In the genomic region with DNA sequence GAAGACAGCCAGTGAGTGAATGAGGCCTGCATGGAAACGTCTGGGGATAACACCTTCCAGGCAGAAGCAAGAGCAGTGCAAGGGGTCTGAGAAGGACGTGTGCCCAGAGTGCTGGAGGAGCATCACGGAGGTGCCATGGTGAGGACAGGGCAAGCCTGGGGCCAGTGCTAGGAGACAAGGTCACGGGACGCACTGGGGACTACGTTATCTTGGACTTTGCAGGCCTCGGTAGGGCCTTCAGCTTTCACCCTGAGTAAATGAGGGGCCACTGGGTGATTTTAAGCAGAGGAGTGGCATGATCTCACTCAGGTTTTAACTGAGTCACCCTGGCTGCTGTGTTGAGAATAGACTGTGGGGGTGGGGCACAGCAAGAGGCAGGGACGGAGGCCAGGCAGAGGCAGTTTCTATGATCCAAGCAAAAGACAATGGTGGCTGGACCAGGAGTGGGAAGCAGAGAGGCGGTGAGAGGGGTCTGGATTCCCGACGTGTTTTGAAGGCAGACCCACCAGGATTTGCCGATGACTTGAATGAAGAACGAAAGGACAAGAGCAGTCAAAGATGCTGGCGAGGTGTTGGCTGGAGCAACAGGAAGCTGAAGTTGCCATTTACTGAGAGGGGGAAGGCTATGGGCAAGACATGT, we compare ENCODE assay signal across 2 cellular contexts.
TF ChIP-seq lines count a peak whose summit lies in the region.

No MANE protein-coding gene starts in this region.

TF ChIP-seq in SK-N-SH, 30 proteins besides CTCF, POLR2A, EP300 and RAD21 (continued from another document):
- TF ChIP-seq, protein P1, sequence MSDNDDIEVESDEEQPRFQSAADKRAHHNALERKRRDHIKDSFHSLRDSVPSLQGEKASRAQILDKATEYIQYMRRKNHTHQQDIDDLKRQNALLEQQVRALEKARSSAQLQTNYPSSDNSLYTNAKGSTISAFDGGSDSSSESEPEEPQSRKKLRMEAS (IDR thresholded peaks at IDR 0.05; ENCODE audit: low read depth): no peak
- TF ChIP-seq YY1 (IDR thresholded peaks at IDR 0.05; ENCODE audit: low read depth): no peak
- TF ChIP-seq NRF1 (IDR thresholded peaks at IDR 0.05; ENCODE audit: low read depth, low read length): no peak
- no peak for TF ChIP-seq FOXJ3 (CRISPR knock-in tag; IDR thresholded peaks at IDR 0.05)
- no peak for TF ChIP-seq SIN3A (IDR thresholded peaks at IDR 0.05; ENCODE audit: borderline replicate concordance, low read depth, low read length)
- TF ChIP-seq RXRA (IDR thresholded peaks at IDR 0.05; ENCODE audit: borderline replicate concordance, low read depth): no peak
- no peak for TF ChIP-seq TCF12 (IDR thresholded peaks at IDR 0.05)
- TF ChIP-seq GABPA (IDR thresholded peaks at IDR 0.05; ENCODE audit: low read depth): no peak
- TF ChIP-seq MXI1 (IDR thresholded peaks at IDR 0.05; ENCODE audit: low read depth, low read length): no peak
- TF ChIP-seq, protein P2, sequence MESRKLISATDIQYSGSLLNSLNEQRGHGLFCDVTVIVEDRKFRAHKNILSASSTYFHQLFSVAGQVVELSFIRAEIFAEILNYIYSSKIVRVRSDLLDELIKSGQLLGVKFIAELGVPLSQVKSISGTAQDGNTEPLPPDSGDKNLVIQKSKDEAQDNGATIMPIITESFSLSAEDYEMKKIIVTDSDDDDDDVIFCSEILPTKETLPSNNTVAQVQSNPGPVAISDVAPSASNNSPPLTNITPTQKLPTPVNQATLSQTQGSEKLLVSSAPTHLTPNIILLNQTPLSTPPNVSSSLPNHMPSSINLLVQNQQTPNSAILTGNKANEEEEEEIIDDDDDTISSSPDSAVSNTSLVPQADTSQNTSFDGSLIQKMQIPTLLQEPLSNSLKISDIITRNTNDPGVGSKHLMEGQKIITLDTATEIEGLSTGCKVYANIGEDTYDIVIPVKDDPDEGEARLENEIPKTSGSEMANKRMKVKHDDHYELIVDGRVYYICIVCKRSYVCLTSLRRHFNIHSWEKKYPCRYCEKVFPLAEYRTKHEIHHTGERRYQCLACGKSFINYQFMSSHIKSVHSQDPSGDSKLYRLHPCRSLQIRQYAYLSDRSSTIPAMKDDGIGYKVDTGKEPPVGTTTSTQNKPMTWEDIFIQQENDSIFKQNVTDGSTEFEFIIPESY (IDR thresholded peaks at IDR 0.05; ENCODE audit: borderline replicate concordance, low read depth): no peak
- no peak for TF ChIP-seq NFIC (IDR thresholded peaks at IDR 0.05; ENCODE audit: borderline replicate concordance)
- no peak for TF ChIP-seq RCOR1 (IDR thresholded peaks at IDR 0.05; ENCODE audit: low read length)
- TF ChIP-seq FOXM1 (IDR thresholded peaks at IDR 0.05; ENCODE audit: low read depth): no peak
- TF ChIP-seq, protein P3, sequence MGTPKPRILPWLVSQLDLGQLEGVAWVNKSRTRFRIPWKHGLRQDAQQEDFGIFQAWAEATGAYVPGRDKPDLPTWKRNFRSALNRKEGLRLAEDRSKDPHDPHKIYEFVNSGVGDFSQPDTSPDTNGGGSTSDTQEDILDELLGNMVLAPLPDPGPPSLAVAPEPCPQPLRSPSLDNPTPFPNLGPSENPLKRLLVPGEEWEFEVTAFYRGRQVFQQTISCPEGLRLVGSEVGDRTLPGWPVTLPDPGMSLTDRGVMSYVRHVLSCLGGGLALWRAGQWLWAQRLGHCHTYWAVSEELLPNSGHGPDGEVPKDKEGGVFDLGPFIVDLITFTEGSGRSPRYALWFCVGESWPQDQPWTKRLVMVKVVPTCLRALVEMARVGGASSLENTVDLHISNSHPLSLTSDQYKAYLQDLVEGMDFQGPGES (IDR thresholded peaks at IDR 0.05; ENCODE audit: low read depth, low read length): no peak
- no peak for TF ChIP-seq GATA2 (CRISPR knock-in tag; IDR thresholded peaks at IDR 0.05)

TF ChIP-seq in SK-N-SH treated with all-trans-retinoic acid at 6 μM for 48 hours, 23 proteins besides CTCF, POLR2A, EP300 and RAD21 (continued from another document):
- TF ChIP-seq, protein P4, sequence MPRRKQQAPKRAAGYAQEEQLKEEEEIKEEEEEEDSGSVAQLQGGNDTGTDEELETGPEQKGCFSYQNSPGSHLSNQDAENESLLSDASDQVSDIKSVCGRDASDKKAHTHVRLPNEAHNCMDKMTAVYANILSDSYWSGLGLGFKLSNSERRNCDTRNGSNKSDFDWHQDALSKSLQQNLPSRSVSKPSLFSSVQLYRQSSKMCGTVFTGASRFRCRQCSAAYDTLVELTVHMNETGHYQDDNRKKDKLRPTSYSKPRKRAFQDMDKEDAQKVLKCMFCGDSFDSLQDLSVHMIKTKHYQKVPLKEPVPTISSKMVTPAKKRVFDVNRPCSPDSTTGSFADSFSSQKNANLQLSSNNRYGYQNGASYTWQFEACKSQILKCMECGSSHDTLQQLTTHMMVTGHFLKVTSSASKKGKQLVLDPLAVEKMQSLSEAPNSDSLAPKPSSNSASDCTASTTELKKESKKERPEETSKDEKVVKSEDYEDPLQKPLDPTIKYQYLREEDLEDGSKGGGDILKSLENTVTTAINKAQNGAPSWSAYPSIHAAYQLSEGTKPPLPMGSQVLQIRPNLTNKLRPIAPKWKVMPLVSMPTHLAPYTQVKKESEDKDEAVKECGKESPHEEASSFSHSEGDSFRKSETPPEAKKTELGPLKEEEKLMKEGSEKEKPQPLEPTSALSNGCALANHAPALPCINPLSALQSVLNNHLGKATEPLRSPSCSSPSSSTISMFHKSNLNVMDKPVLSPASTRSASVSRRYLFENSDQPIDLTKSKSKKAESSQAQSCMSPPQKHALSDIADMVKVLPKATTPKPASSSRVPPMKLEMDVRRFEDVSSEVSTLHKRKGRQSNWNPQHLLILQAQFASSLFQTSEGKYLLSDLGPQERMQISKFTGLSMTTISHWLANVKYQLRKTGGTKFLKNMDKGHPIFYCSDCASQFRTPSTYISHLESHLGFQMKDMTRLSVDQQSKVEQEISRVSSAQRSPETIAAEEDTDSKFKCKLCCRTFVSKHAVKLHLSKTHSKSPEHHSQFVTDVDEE (CRISPR knock-in tag; IDR thresholded peaks at IDR 0.05): no peak
- TF ChIP-seq ZC3H10 (CRISPR knock-in tag; IDR thresholded peaks at IDR 0.05) (no peak), OSR1 (CRISPR knock-in tag; IDR thresholded peaks at IDR 0.05) (no peak), ESRRG (CRISPR knock-in tag; IDR thresholded peaks at IDR 0.05) (no peak), ARNTL (CRISPR knock-in tag; IDR thresholded peaks at IDR 0.05; ENCODE audit: borderline replicate concordance, low read depth) (no peak), BACH2 (CRISPR knock-in tag; IDR thresholded peaks at IDR 0.05; ENCODE audit: borderline replicate concordance) (no peak), ZNF70 (CRISPR knock-in tag; IDR thresholded peaks at IDR 0.05) (no peak), CSDC2 (CRISPR knock-in tag; IDR thresholded peaks at IDR 0.05) (no peak), SNAI2 (CRISPR knock-in tag; IDR thresholded peaks at IDR 0.05) (no peak)
- TF ChIP-seq, protein P5, sequence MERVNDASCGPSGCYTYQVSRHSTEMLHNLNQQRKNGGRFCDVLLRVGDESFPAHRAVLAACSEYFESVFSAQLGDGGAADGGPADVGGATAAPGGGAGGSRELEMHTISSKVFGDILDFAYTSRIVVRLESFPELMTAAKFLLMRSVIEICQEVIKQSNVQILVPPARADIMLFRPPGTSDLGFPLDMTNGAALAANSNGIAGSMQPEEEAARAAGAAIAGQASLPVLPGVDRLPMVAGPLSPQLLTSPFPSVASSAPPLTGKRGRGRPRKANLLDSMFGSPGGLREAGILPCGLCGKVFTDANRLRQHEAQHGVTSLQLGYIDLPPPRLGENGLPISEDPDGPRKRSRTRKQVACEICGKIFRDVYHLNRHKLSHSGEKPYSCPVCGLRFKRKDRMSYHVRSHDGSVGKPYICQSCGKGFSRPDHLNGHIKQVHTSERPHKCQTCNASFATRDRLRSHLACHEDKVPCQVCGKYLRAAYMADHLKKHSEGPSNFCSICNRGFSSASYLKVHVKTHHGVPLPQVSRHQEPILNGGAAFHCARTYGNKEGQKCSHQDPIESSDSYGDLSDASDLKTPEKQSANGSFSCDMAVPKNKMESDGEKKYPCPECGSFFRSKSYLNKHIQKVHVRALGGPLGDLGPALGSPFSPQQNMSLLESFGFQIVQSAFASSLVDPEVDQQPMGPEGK (CRISPR knock-in tag; IDR thresholded peaks at IDR 0.05; ENCODE audit: borderline replicate concordance): no peak
- TF ChIP-seq, protein P6, sequence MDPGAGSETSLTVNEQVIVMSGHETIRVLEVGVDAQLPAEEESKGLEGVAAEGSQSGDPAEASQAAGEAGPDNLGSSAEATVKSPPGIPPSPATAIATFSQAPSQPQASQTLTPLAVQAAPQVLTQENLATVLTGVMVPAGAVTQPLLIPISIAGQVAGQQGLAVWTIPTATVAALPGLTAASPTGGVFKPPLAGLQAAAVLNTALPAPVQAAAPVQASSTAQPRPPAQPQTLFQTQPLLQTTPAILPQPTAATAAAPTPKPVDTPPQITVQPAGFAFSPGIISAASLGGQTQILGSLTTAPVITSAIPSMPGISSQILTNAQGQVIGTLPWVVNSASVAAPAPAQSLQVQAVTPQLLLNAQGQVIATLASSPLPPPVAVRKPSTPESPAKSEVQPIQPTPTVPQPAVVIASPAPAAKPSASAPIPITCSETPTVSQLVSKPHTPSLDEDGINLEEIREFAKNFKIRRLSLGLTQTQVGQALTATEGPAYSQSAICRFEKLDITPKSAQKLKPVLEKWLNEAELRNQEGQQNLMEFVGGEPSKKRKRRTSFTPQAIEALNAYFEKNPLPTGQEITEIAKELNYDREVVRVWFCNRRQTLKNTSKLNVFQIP (CRISPR knock-in tag; IDR thresholded peaks at IDR 0.05; ENCODE audit: borderline replicate concordance, low read depth): no peak
